In the genomic region with DNA sequence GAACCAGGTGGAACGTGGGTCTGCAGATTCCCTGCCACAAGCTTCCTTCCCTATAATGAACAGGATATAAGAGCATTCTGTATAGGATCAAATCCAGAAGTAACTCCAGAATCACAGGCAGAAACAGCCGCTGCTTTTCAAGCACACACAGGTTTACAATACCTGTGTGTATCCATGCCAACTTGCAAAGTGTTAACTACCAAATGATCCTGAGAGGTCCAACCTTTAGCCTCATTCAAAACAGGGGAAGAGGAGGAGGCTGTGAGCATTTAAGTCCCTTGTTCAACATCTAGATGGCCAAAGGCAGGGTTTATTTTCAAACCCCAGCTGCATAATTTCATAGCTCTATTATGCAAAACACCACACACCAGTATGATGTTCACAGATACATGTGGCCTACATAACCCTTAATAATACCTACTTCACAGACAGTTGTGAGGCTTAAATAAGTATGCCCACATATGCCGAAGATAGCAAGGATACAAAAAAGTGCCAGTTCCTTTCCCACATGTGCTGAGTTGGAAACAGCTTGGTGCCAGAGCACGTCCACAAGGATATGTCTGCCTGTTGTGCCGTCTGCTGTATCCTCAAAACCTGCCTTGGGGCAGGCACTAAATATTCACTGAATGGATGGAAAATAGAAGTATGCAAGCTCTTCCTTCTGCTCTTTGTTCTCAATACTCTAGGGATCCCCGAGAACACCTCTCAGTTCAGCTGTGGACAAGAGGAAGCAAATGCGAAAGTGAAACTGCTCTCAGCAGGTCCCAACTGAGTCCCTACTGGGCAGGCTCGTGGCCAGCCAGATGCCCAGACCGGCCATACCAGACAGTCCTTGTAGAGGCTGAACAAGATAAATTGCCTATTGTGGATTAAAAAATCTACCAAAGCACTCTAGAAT, we compare ENCODE assay signal across 8 cellular contexts.
DNase-seq lines count a peak whose midpoint lies in the region; ATAC-seq and TF ChIP-seq lines count a peak whose summit lies in the region.

No MANE protein-coding gene starts in this region.

- no peaks in the 10 kb centered on the region for H3K36me3 ChIP-seq in adipocyte (ENCODE audit: control insufficient read depth, insufficient read depth, low read length, severe bottlenecking)
- no peaks in the 10 kb centered on the region for H3K36me3 ChIP-seq in heart left ventricle

- peak overlapping the region in 11 of 12 donors; percentile 45 to 80 (median 69) for H3K27ac ChIP-seq in heart left ventricle

- no peaks in the 10 kb centered on the region for H3K9me3 ChIP-seq in adipocyte (ENCODE audit: control insufficient read depth, low read length)
- H3K9me3 ChIP-seq in heart left ventricle, result no peaks in the 10 kb centered on the region

- ATAC-seq in GM21825 (IDR thresholded peaks at IDR 0.05; ENCODE audit: unreplicated experiment) (peak; percentile 77), heart left ventricle (peak; percentile 89 to 95 (median 92))

- DNase-seq in NCI-H146 (lab: John Stamatoyannopoulos, UW) (peak; percentile 45), NCI-H146 treated with DMSO at 0.1 percent for 48 hours (lab: John Stamatoyannopoulos, UW; ENCODE audit: unreplicated experiment) (no peak), NCI-H1048 (lab: John Stamatoyannopoulos, UW) (peak; percentile 47), adipocyte (ENCODE audit: low read depth) (peak; percentile 90), heart left ventricle (peak in 4 of 5 donors; percentile 67 to 79 (median 75)), posterior cingulate gyrus (peak in 8 of 10 donors; percentile 54 to 93 (median 64))
- no peak for DNase-seq in stimulated activated CD4-positive, alpha-beta T cell treated with anti-CD3 and anti-CD28 coated beads, Interleukin-2, amount 100 ng/mL, for 48 hours

- peak overlapping the region; percentile 83 for H3K4me3 ChIP-seq in adipocyte (ENCODE audit: low read length)
- peak overlapping the region; percentile 1 to 64 (median 50) for H3K4me3 ChIP-seq in heart left ventricle

- H3K9ac ChIP-seq in adipocyte (ENCODE audit: low read length), result peak overlapping the region; percentile 77

- intact Hi-C loops in heart left ventricle (cut with DNase I) (loop anchor here in 3 of 10 donors (5.0 to 10.0 kb wide), 2 partner anchors 61 to 69 kb away; partner anchors contain the start of gene LARGE1 (in 1 of the 3)), posterior cingulate gyrus (cut with DNase I) (no loop called here)

- no peak for TF ChIP-seq CTCF in heart left ventricle (IDR thresholded peaks at IDR 0.05)

- H3K27me3 ChIP-seq in adipocyte (replicated peaks; ENCODE audit: control insufficient read depth, insufficient read depth, low read length), result no peaks in the 10 kb centered on the region
- no peaks in the 10 kb centered on the region for H3K27me3 ChIP-seq in heart left ventricle

- H3K4me1 ChIP-seq in adipocyte (ENCODE audit: control insufficient read depth, insufficient read depth, low read length), result peaks cover 18% of the 10 kb centered on the region
- peaks cover 4 to 49% (median 34%) of the 10 kb centered on the region in 12 donors for H3K4me1 ChIP-seq in heart left ventricle

- 17 to 22% (median 19%) methylated on average over 9 of the region's 9 CpGs for WGBS in heart left ventricle, 4 donors

- no peak for TF ChIP-seq POLR2A in heart left ventricle (IDR thresholded peaks at IDR 0.05)

Comparison
In these comparisons a context has a peak if more than half of its experiments do, and no peak if none do; other contexts are left out.
1. DNase-seq: peak in NCI-H146 (single experiment), NCI-H1048 (single experiment), adipocyte (single experiment), heart left ventricle (4 of 5) and posterior cingulate gyrus (8 of 10); none in NCI-H146 treated with DMSO at 0.1 percent for 48 hours (single experiment) and stimulated activated CD4-positive, alpha-beta T cell treated with anti-CD3 and anti-CD28 coated beads, Interleukin-2, amount 100 ng/mL, for 48 hours (0 of 2).